ENCODE assay signal across 10 cellular contexts in the genomic region with DNA sequence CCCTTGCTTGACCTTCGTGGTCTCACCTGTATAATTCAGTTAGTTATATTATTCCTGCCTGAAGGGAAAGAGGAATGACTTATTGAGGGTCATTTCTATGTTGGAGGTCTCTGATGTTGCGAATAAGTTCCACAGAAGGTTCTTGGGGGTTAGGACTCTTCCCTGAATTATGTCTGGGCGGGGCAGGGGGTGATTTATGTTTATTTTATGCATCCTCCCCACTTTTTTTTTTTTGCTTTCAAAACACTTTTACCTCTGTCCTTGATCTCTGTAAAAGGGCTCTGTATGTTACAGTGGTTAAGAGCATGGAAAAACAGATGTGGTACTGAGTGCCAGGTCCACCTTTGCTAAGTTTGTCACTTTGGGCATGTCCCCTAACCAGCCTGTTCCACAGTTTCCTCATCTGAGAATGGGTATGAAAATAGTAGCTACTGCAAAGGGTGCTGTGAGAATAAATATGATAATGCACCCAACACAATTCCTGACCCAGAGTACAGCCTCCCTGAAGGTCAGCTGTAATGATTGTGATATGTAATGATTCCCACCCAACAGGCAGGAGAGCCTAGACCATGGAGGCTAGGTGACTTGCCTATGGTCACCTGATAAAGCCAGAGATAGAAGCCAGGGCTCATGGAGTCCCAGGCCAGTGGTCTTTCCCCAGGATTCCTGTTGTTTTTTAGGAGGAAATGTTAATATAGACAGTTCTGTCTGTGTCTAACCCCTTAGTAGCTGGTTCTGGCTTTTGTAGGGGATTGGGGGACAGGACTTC. TPM values are rescaled to one million over a fixed set of nuclear protein-coding genes. Genes with fewer than 3 reads are reported as not detected.
A peak's percentile ranks its signal among the peaks of the same experiment; 100 is the strongest.
DNase-seq lines count a peak whose midpoint lies in the region; ATAC-seq and TF ChIP-seq lines count a peak whose summit lies in the region.
"Had no signal": no experiment of that assay in that cellular context is flagged by ENCODE, and none has a peak within 500 bp of the region (broad histone marks: within the 10 kb centered on the region; RNA-seq: fewer than 3 reads in every experiment).

No MANE protein-coding gene starts in this region.

- H3K27ac ChIP-seq in heart right ventricle (peak overlapping the region in 9 of 10 donors; percentile 64 to 100 (median 86)), upper lobe of right lung (peak overlapping the region; percentile 94)

- H3K4me3 Mint-ChIP-seq in activated CD8-positive, alpha-beta T cell treated with anti-CD3 and anti-CD28 coated beads for 36 hours: peak overlapping the region; percentile 15
- no peak overlapping the region for H3K4me3 Mint-ChIP-seq in endothelial cell (ENCODE audit: unreplicated experiment)

- H3K4me1 ChIP-seq in heart right ventricle: peaks cover 68 to 100% (median 100%) of the 10 kb centered on the region in 9 donors
- peaks cover 100% of the 10 kb centered on the region for H3K4me1 ChIP-seq in mononuclear cell (ENCODE audit: insufficient read depth, low read length)
- H3K4me1 ChIP-seq in upper lobe of right lung: peaks cover 97% of the 10 kb centered on the region

- intact Hi-C loops in heart right ventricle (cut with DNase I): loop anchor here in 3 of 10 donors (5.0 kb wide), 2 partner anchors 43 to 63 kb away; no protein-coding TSS in a partner anchor
- intact Hi-C loops in Right ventricle myocardium inferior (cut with DNase I): loop anchor here (2.0 kb wide), 1 partner anchor 14 kb away; no protein-coding TSS in a partner anchor
- intact Hi-C loops in activated CD8-positive, alpha-beta T cell treated with anti-CD3 and anti-CD28 coated beads for 36 hours (cut with micrococcal nuclease): loop anchor here (2.0 kb wide), 1 partner anchor 42 kb away; no protein-coding TSS in a partner anchor
- intact Hi-C loops in upper lobe of right lung (cut with DNase I): no loop called here

- no peaks in the 10 kb centered on the region for H3K9me3 Mint-ChIP-seq in activated CD8-positive, alpha-beta T cell treated with anti-CD3 and anti-CD28 coated beads for 36 hours
- H3K9me3 Mint-ChIP-seq in endothelial cell (ENCODE audit: unreplicated experiment): no peaks in the 10 kb centered on the region
- H3K9me3 Mint-ChIP-seq: stimulated activated naive CD8-positive, alpha-beta T cell treated with anti-CD3 and anti-CD28 coated beads, Interleukin-15, amount 100 ng/mL, for 72 hours had no signal

- WGBS in heart right ventricle, 2 donors: 96% methylated on average over 3 of the region's 3 CpGs

- TF ChIP-seq CTCF in heart right ventricle (IDR thresholded peaks at IDR 0.05): no peak
- TF ChIP-seq CTCF in activated CD8-positive, alpha-beta T cell treated with anti-CD3 and anti-CD28 coated beads for 36 hours (IDR thresholded peaks at IDR 0.05): no peak
- no peak for TF ChIP-seq CTCF in upper lobe of right lung (IDR thresholded peaks at IDR 0.05)
- TF ChIP-seq CTCF in endothelial cell (IDR thresholded peaks at IDR 0.05; ENCODE audit: unreplicated experiment): no peak

- peak overlapping the region; percentile 93 for H3K27ac Mint-ChIP-seq in activated CD8-positive, alpha-beta T cell treated with anti-CD3 and anti-CD28 coated beads for 36 hours
- H3K27ac Mint-ChIP-seq in endothelial cell (ENCODE audit: unreplicated experiment): no peak overlapping the region

- no peak for DNase-seq in heart right ventricle
- DNase-seq in Right ventricle myocardium inferior (ENCODE audit: missing footprints): no peak
- no peak for DNase-seq in activated CD8-positive, alpha-beta T cell treated with anti-CD3 and anti-CD28 coated beads for 36 hours
- no peak for DNase-seq in upper lobe of right lung
- DNase-seq in NCI-H510A treated with DMSO at 0.1 percent for 48 hours (lab: John Stamatoyannopoulos, UW): no peak
- no peak for DNase-seq in endothelial cell (ENCODE audit: low spot score)
- DNase-seq in SKM-1 treated with dmso at 0.1 percent for 144 hours (lab: John Stamatoyannopoulos, UW; ENCODE audit: unreplicated experiment): no peak
- DNase-seq: NCI-H1092; stimulated activated naive CD8-positive, alpha-beta T cell treated with anti-CD3 and anti-CD28 coated beads, Interleukin-15, amount 100 ng/mL, for 72 hours had no signal

- CTCF ChIA-PET in activated CD8-positive, alpha-beta T cell treated with anti-CD3 and anti-CD28 coated beads for 36 hours (lab: Charles Lee): interaction anchor here (0.9 to 6.7 kb wide), 11 partner anchors 10 to 74 kb away, joined by 3 to 67 read pairs (median 5); no protein-coding TSS in a partner anchor

- POLR2A ChIA-PET in activated CD8-positive, alpha-beta T cell treated with anti-CD3 and anti-CD28 coated beads for 36 hours (lab: Charles Lee): interaction anchor here (0.9 to 24.7 kb wide), 11 partner anchors 10 to 62 kb away, joined by 3 to 1131 read pairs (median 15); a partner anchor contains a TSS

- peaks cover 96% of the 10 kb centered on the region for H3K4me1 Mint-ChIP-seq in activated CD8-positive, alpha-beta T cell treated with anti-CD3 and anti-CD28 coated beads for 36 hours (ENCODE audit: low read depth)
- no peaks in the 10 kb centered on the region for H3K4me1 Mint-ChIP-seq in endothelial cell (ENCODE audit: unreplicated experiment)

- ATAC-seq in heart right ventricle (no peak), Right ventricle myocardium inferior (no peak), upper lobe of right lung (no peak)
- no peak for ATAC-seq in activated CD8-positive, alpha-beta T cell treated with anti-CD3 and anti-CD28 coated beads for 36 hours

- H3K27me3 Mint-ChIP-seq in activated CD8-positive, alpha-beta T cell treated with anti-CD3 and anti-CD28 coated beads for 36 hours: no peaks in the 10 kb centered on the region
- H3K27me3 Mint-ChIP-seq in endothelial cell (ENCODE audit: unreplicated experiment): no peaks in the 10 kb centered on the region
- H3K27me3 Mint-ChIP-seq: stimulated activated naive CD8-positive, alpha-beta T cell treated with anti-CD3 and anti-CD28 coated beads, Interleukin-15, amount 100 ng/mL, for 72 hours had no signal

- H3K27me3 ChIP-seq in heart right ventricle (no peaks in the 10 kb centered on the region), mononuclear cell (ENCODE audit: insufficient read depth, low read length) (no peaks in the 10 kb centered on the region), upper lobe of right lung (no peaks in the 10 kb centered on the region)

- peak overlapping the region in 1 of 10 donors; percentile 32 for H3K4me3 ChIP-seq in heart right ventricle
- H3K4me3 ChIP-seq in mononuclear cell (ENCODE audit: low read length): peak overlapping the region; percentile 45
- no peak overlapping the region for H3K4me3 ChIP-seq in upper lobe of right lung

- H3K9me3 ChIP-seq in heart right ventricle: no peaks in the 10 kb centered on the region
- H3K9me3 ChIP-seq in mononuclear cell (ENCODE audit: low read depth, low read length): no peaks in the 10 kb centered on the region
- H3K9me3 ChIP-seq in upper lobe of right lung: no peaks in the 10 kb centered on the region

- peaks cover 0 to 34% (median 0%) of the 10 kb centered on the region in 9 donors for H3K36me3 ChIP-seq in heart right ventricle
- peaks cover 4% of the 10 kb centered on the region for H3K36me3 ChIP-seq in upper lobe of right lung

- H3K36me3 Mint-ChIP-seq in activated CD8-positive, alpha-beta T cell treated with anti-CD3 and anti-CD28 coated beads for 36 hours (ENCODE audit: low read depth): peaks cover 39% of the 10 kb centered on the region
- no peaks in the 10 kb centered on the region for H3K36me3 Mint-ChIP-seq in endothelial cell (ENCODE audit: low read depth, unreplicated experiment)

RNA-seq across cellular contexts. Expression of a gene that starts 54.8 kb away (rescaled TPM):
- total RNA-seq in heart right ventricle (10 to 100 TPM; 10.3 to 36.8 (median 12.5) TPM), Right ventricle myocardium inferior (22.3 TPM), mononuclear cell (2.2 TPM), upper lobe of right lung (10.2 TPM), endothelial cell (ENCODE audit: unreplicated experiment) (1.2 TPM)
- 10 to 100 TPM; 21.2 to 21.8 TPM for polyA plus RNA-seq in heart right ventricle
- total RNA-seq in activated CD8-positive, alpha-beta T cell treated with anti-CD3 and anti-CD28 coated beads for 36 hours: 1 to 10 TPM; 4.0 to 4.1 TPM
